Comparison of ENCODE assay signal across 1 cellular context in genomic region chr9:135791431-135792267, GRCh38.
TF ChIP-seq lines count a peak whose summit lies in the region.

No MANE protein-coding gene starts in this region.

TF ChIP-seq in WTC11, 78 proteins besides CTCF, POLR2A, EP300 and RAD21 (continued from another document):
- TF ChIP-seq PRDM15 (CRISPR knock-in tag; IDR thresholded peaks at IDR 0.05) (no peak), NR2C2 (CRISPR knock-in tag; IDR thresholded peaks at IDR 0.05) (no peak), E2F1 (CRISPR knock-in tag; IDR thresholded peaks at IDR 0.05) (no peak), SOX15 (CRISPR knock-in tag; IDR thresholded peaks at IDR 0.05) (no peak), AFF4 (CRISPR knock-in tag; IDR thresholded peaks at IDR 0.05; ENCODE audit: borderline replicate concordance) (no peak)
